In the genomic region with DNA sequence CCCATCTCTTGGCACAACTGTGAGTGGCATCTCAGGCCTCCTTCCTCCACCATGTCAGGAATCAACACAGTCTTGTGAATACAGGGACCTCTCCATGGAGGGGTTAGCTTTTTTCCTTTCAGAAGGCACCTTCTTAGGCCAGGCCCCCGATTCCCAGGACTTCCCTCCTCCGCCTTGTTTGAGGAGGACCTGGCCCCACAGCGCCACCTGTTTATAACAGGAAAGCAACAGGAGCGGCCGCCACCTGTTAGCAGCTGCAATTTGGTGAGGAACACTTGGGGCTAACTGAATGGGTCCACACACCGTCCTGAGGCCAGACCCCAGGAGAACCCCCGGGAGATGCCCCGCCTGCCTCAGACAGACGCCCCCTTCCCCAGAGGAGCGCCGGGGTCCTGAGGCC, we compare ENCODE assay signal across 15 cellular contexts. TPM values are rescaled to one million over a fixed set of nuclear protein-coding genes. Genes with fewer than 3 reads are reported as not detected.
A peak's percentile ranks its signal among the peaks of the same experiment; 100 is the strongest.
DNase-seq lines count a peak whose midpoint lies in the region; ATAC-seq, FAIRE-seq and TF ChIP-seq lines count a peak whose summit lies in the region.
"Had no signal": no experiment of that assay in that cellular context is flagged by ENCODE, and none has a peak within 500 bp of the region (broad histone marks: within the 10 kb centered on the region; RNA-seq: fewer than 3 reads in every experiment).

No MANE protein-coding gene starts in this region.

- peak overlapping the region; percentile 27; the same call in 1 of the 2 replicates for H2BK12ac ChIP-seq in H1 (ENCODE audit: low read depth, low read length)

- H3K27me3 ChIP-seq in H1 (replicated peaks in 1 of 4; ENCODE audit: control insufficient read depth in 3 of 4, extremely low read depth in 1 of 4, insufficient read depth in 3 of 4, low read length in 3 of 4) = no peaks in the 10 kb centered on the region
- H3K27me3 ChIP-seq: brain microvascular endothelial cell had no signal

- H3K4me1 ChIP-seq in HEK293 (ENCODE audit: control insufficient read depth, insufficient read depth, low read length) = no peaks in the 10 kb centered on the region; the same call in 1 of the 2 replicates
- H3K4me1 ChIP-seq in H1 (replicated peaks in 1 of 4; ENCODE audit: control insufficient read depth in 3 of 4, insufficient read depth in 4 of 4, low read length in 3 of 4) = peaks cover 6 to 14% (median 6%) of the 10 kb centered on the region in 4 experiments; a peak in 6 of 7 replicates

- TF ChIP-seq RAD21 in H1 (IDR thresholded peaks at IDR 0.05 in 1 of 2, conservative IDR thresholded peaks at IDR 0.05 in 1 of 2; ENCODE audit: low read depth in 2 of 2, low read length in 2 of 2) = peak; percentile 37 to 57

- H2BK5ac ChIP-seq in H1 (ENCODE audit: low read depth, low read length) = no peak overlapping the region

- H3K36me3 Mint-ChIP-seq in Calu3 (ENCODE audit: insufficient read depth, unreplicated experiment) = peaks cover 21% of the 10 kb centered on the region
- peaks cover 12% of the 10 kb centered on the region for H3K36me3 Mint-ChIP-seq in endothelial cell (ENCODE audit: low read depth, unreplicated experiment)

- H3K4ac ChIP-seq in H1 (replicated peaks; ENCODE audit: insufficient read length, low read depth, low read length) = no peak overlapping the region

- H3K27ac Mint-ChIP-seq in Calu3 (ENCODE audit: unreplicated experiment) = no peak overlapping the region
- H3K27ac Mint-ChIP-seq in endothelial cell (ENCODE audit: unreplicated experiment) = no peak overlapping the region
- H3K27ac Mint-ChIP-seq: activated CD8-positive, alpha-beta T cell treated with anti-CD3 and anti-CD28 coated beads for 36 hours; T-helper 2 cell treated with Interferon-gamma antibody and Interleukin-4, amounts not matched to agents 5 μg/mL and 100 μg/mL, for 36 hours had no signal

- no peak for FAIRE-seq in H1 (lab: Jason Lieb, UNC)
- FAIRE-seq: endothelial cell of umbilical vein had no signal

- H4K8ac ChIP-seq in H1 (ENCODE audit: extremely low read depth, insufficient read depth, low read length) = no peak overlapping the region; the same call in 1 of the 2 replicates

- H3K56ac ChIP-seq in H1 (replicated peaks; ENCODE audit: insufficient read length, low read depth, low read length) = no peak overlapping the region

- H3K4me3 ChIP-seq in HEK293 (ENCODE audit: low read depth, low read length) = no peak overlapping the region
- no peak overlapping the region for H3K4me3 ChIP-seq in H1 (ENCODE audit: extremely low read depth in 1 of 4, insufficient read depth in 2 of 4, low read depth in 3 of 4, low read length in 4 of 4)

- peaks cover 10% of the 10 kb centered on the region; the same call in 1 of the 2 replicates for H3K23me2 ChIP-seq in H1 (ENCODE audit: low read depth, low read length)

- H3K27ac ChIP-seq in HEK293 (ENCODE audit: extremely low read depth, low read depth, low read length) (no peak overlapping the region), H1 (ENCODE audit: low read depth, low read length) (no peak overlapping the region)
- H3K27ac ChIP-seq: brain microvascular endothelial cell had no signal

- no peaks in the 10 kb centered on the region for H3K9me3 ChIP-seq in HEK293 (ENCODE audit: control insufficient read depth, insufficient read depth, low read depth, low read length)
- peaks cover 15 to 17% of the 10 kb centered on the region in 2 experiments for H3K9me3 ChIP-seq in H1 (ENCODE audit: insufficient read depth in 2 of 2, low read depth in 1 of 2, low read length in 1 of 2)

- no peaks in the 10 kb centered on the region for H3K79me2 ChIP-seq in H1 (ENCODE audit: control insufficient read depth in 1 of 2, insufficient read depth in 2 of 2, low read length in 2 of 2)

- no peak overlapping the region for H3K14ac ChIP-seq in H1 (ENCODE audit: insufficient read length)

- 0 out of 2 replicates have a peak, but pooled peaks cover 2% of the 10 kb centered on the region for H3K79me1 ChIP-seq in H1 (ENCODE audit: low read depth, low read length)

- H2BK120ac ChIP-seq in H1 (replicated peaks; ENCODE audit: low read depth, low read length) = no peak overlapping the region

- no peak for TF ChIP-seq POLR2A in H1 (IDR thresholded peaks at IDR 0.05; ENCODE audit: control extremely low read depth in 1 of 2, low read depth in 2 of 2, low read length in 2 of 2)

- H3K36me3 ChIP-seq in HEK293 (ENCODE audit: control insufficient read depth in 2 of 2, insufficient read depth in 1 of 2, low read length in 2 of 2) (no peaks in the 10 kb centered on the region), H1 (ENCODE audit: control insufficient read depth in 2 of 4, insufficient read depth in 4 of 4, low read length in 3 of 4) (no peaks in the 10 kb centered on the region)
- H3K36me3 ChIP-seq: brain microvascular endothelial cell had no signal

- no TSS peak for BruUV-seq in Calu3 (replicated peaks; lab: Mats Ljungman, UMichigan)

- H3K23ac ChIP-seq in H1 (ENCODE audit: insufficient read length) = no peak overlapping the region

- no peak for TF ChIP-seq EP300 in H1 (IDR thresholded peaks at IDR 0.05; ENCODE audit: borderline replicate concordance in 1 of 2, low read depth in 2 of 2, low read length in 2 of 2)

- no peak overlapping the region for H2BK15ac ChIP-seq in H1 (ENCODE audit: low read length)

- H3K4me2 ChIP-seq in H1 (ENCODE audit: insufficient read depth in 1 of 2, low read depth in 2 of 2, low read length in 2 of 2) = no peak overlapping the region; a peak in 1 of 4 replicates

- CTCF ChIA-PET in Calu3 (lab: Charles Lee) = no interaction called here
- CTCF ChIA-PET in HEK293 (lab: Yijun Ruan, JAX) = no interaction called here
- CTCF ChIA-PET in H1 (lab: Charles Lee; ENCODE audit: partially characterized antibody) = interaction anchor here (0.7 to 2.3 kb wide), 16 partner anchors 9 to 165 kb away, joined by 3 to 11 read pairs (median 3); a partner anchor contains a TSS

- H3K9me3 Mint-ChIP-seq in Calu3 (ENCODE audit: low read depth, unreplicated experiment) (no peaks in the 10 kb centered on the region), endothelial cell (ENCODE audit: unreplicated experiment) (peaks cover 9% of the 10 kb centered on the region)

- no peak overlapping the region for H4K5ac ChIP-seq in H1 (ENCODE audit: insufficient read length, low read depth, low read length)

- H3K4me3 Mint-ChIP-seq in Calu3 (ENCODE audit: low read depth, unreplicated experiment) (no peak overlapping the region), endothelial cell (ENCODE audit: unreplicated experiment) (no peak overlapping the region)
- H3K4me3 Mint-ChIP-seq: activated CD8-positive, alpha-beta T cell treated with anti-CD3 and anti-CD28 coated beads for 36 hours; T-helper 2 cell treated with Interferon-gamma antibody and Interleukin-4, amounts not matched to agents 5 μg/mL and 100 μg/mL, for 36 hours had no signal

- H3K4me1 Mint-ChIP-seq in Calu3 (ENCODE audit: low read depth, unreplicated experiment) (peaks cover 10% of the 10 kb centered on the region), endothelial cell (ENCODE audit: unreplicated experiment) (peaks cover 4% of the 10 kb centered on the region)

- peak overlapping the region; percentile 67; the same call in 1 of the 2 replicates for H2AFZ ChIP-seq in H1 (ENCODE audit: low read length)

- no peak for ATAC-seq in HG02798 (IDR thresholded peaks at IDR 0.05; ENCODE audit: poor library complexity, unreplicated experiment)
- ATAC-seq: activated CD8-positive, alpha-beta T cell treated with anti-CD3 and anti-CD28 coated beads for 36 hours had no signal

- no peak overlapping the region for H2AK5ac ChIP-seq in H1 (ENCODE audit: low read depth, low read length)

- whole genome bisulfite sequencing in H1 (ENCODE audit: extremely low coverage in 1 of 2, insufficient coverage in 1 of 2, insufficient read length in 1 of 2, insufficient replicate concordance in 2 of 2, low coverage in 1 of 2, low lambda C conversion rate in 2 of 2, missing lambda C conversion rate in 1 of 2), 2 experiments = 64% methylated on average over 5 of the region's 11 CpGs; no CpG with 5 or more reads in 1 of the 2 experiments

- DNase-seq in Calu3 (no peak), H1 (ENCODE audit: low read depth in 1 of 2, low spot score in 2 of 2) (no peak), NCI-H187 (lab: John Stamatoyannopoulos, UW) (no peak), endothelial cell (ENCODE audit: low spot score) (no peak)
- DNase-seq: activated CD8-positive, alpha-beta T cell treated with anti-CD3 and anti-CD28 coated beads for 36 hours; activated gamma-delta T cell; brain microvascular endothelial cell; C1 segment of cervical spinal cord; IMR-90; NCI-H187 treated with DMSO at 0.1 percent for 48 hours had no signal

- H3K18ac ChIP-seq in H1 (ENCODE audit: extremely low read depth, low read length) = no peak overlapping the region

- TF ChIP-seq CTCF in Calu3 (IDR thresholded peaks at IDR 0.05; ENCODE audit: unreplicated experiment) = peak; percentile 25
- no peak for TF ChIP-seq CTCF in HEK293 (tag by site-specific recombination; IDR thresholded peaks at IDR 0.05)
- peak in 2 of 3 experiments; percentile 56 to 67; a peak in 3 of 4 replicates for TF ChIP-seq CTCF in H1 (IDR thresholded peaks at IDR 0.05; ENCODE audit: control extremely low read depth in 1 of 3, insufficient read depth in 1 of 3, low read depth in 1 of 3, low read length in 3 of 3)
- no peak for TF ChIP-seq CTCF in endothelial cell (IDR thresholded peaks at IDR 0.05; ENCODE audit: unreplicated experiment)

- no peak overlapping the region for H2BK20ac ChIP-seq in H1 (ENCODE audit: low read length)

- POLR2A ChIA-PET in HEK293 (lab: Yijun Ruan, JAX) = no interaction called here
- POLR2A ChIA-PET in H1 (lab: Charles Lee; ENCODE audit: partially characterized antibody) = interaction anchor here (0.6 to 1.6 kb wide), 5 partner anchors 15 to 102 kb away, joined by 3 to 6 read pairs (median 3); a partner anchor contains a TSS

- H4K20me1 ChIP-seq in H1 (replicated peaks in 1 of 2; ENCODE audit: control insufficient read depth in 1 of 2, insufficient read depth in 2 of 2, low read length in 2 of 2) = peaks cover 0 to 2% of the 10 kb centered on the region in 2 experiments

- intact Hi-C loops in Calu3 (cut with micrococcal nuclease; ENCODE audit: unreplicated experiment) = no loop called here

- H4K91ac ChIP-seq in H1 (replicated peaks; ENCODE audit: insufficient read length, low read length) = no peak overlapping the region

- H3K27me3 Mint-ChIP-seq in Calu3 (ENCODE audit: unreplicated experiment) = peaks cover 25% of the 10 kb centered on the region
- peaks cover 12% of the 10 kb centered on the region for H3K27me3 Mint-ChIP-seq in endothelial cell (ENCODE audit: unreplicated experiment)
- H3K27me3 Mint-ChIP-seq: activated CD8-positive, alpha-beta T cell treated with anti-CD3 and anti-CD28 coated beads for 36 hours had no signal

- no peak overlapping the region for H3K9ac ChIP-seq in H1 (replicated peaks in 1 of 4; ENCODE audit: extremely low read depth in 1 of 4, low read depth in 3 of 4, low read length in 3 of 4)

RNA-seq across cellular contexts. Expression of a gene that starts 3.8 kb away (rescaled TPM):
- total RNA-seq in Calu3 (2022) (128 and 154 TPM in 2 replicates), endothelial cell (ENCODE audit: unreplicated experiment) (0.49 TPM)
- 28.5 and 28.7 TPM in 2 replicates for total RNA-seq in H1 (2021; fragmentation: NEBNext Ultra II Directional; extraction: Animal tissue kit (Norgen Biotek cat#: 25700))
- polyA plus RNA-seq in H1 (2011; rRNA removed) = 16.7 and 28.0 TPM in 2 replicates
- 25.0 TPM for polyA plus RNA-seq in H1 (2011; cell fraction: cytosol; rRNA removed)
- 35.4 TPM for polyA plus RNA-seq in H1 (2011; cell fraction: nucleus; rRNA removed)
- polyA plus RNA-seq in H1 (2012, experiment 1 of 2) = 10.9 to 22.0 TPM (median 18.8 TPM) in 4 replicates
- polyA plus RNA-seq in H1 (2012, experiment 2 of 2) = 14.5 TPM
- 11.0 TPM for polyA plus RNA-seq in H1 (2013, experiment 1 of 2)
- polyA plus RNA-seq in H1 (2013, experiment 2 of 2) = 12.3 TPM
- 11.3 and 13.9 TPM in 2 replicates for polyA minus RNA-seq in H1 (2011; rRNA and poly(A)+ RNA removed)
- 33.5 TPM for polyA minus RNA-seq in H1 (2011; cell fraction: cytosol; rRNA and poly(A)+ RNA removed)
- polyA minus RNA-seq in H1 (2011; cell fraction: nucleus; rRNA and poly(A)+ RNA removed) = 11.1 TPM

RNA-seq across cellular contexts. Expression of a gene that starts 20.9 kb away (rescaled TPM):
- total RNA-seq in Calu3 (2022) (1.9 and 4.6 TPM in 2 replicates), endothelial cell (ENCODE audit: unreplicated experiment) (14.9 TPM)
- 76.3 and 89.0 TPM in 2 replicates for total RNA-seq in H1 (2021; fragmentation: NEBNext Ultra II Directional; extraction: Animal tissue kit (Norgen Biotek cat#: 25700))
- 40.9 and 69.4 TPM in 2 replicates for polyA plus RNA-seq in H1 (2011; rRNA removed)
- 62.2 TPM for polyA plus RNA-seq in H1 (2011; cell fraction: cytosol; rRNA removed)
- polyA plus RNA-seq in H1 (2011; cell fraction: nucleus; rRNA removed) = 329 TPM
- 55.4 to 118 TPM (median 90.1 TPM) in 4 replicates for polyA plus RNA-seq in H1 (2012, experiment 1 of 2)
- polyA plus RNA-seq in H1 (2012, experiment 2 of 2) = 69.9 TPM
- polyA plus RNA-seq in H1 (2013, experiment 1 of 2) = 55.2 TPM
- 48.0 TPM for polyA plus RNA-seq in H1 (2013, experiment 2 of 2)
- 6.4 and 7.0 TPM in 2 replicates for polyA minus RNA-seq in H1 (2011; rRNA and poly(A)+ RNA removed)
- polyA minus RNA-seq in H1 (2011; cell fraction: cytosol; rRNA and poly(A)+ RNA removed) = 19.7 TPM
- polyA minus RNA-seq in H1 (2011; cell fraction: nucleus; rRNA and poly(A)+ RNA removed) = 37.0 TPM

RNA-seq across cellular contexts. Expression of a gene that starts 24.6 kb away (rescaled TPM):
- 76.3 and 83.6 TPM in 2 replicates for total RNA-seq in Calu3 (2022)
- 66.3 and 68.9 TPM in 2 replicates for total RNA-seq in H1 (2021; fragmentation: NEBNext Ultra II Directional; extraction: Animal tissue kit (Norgen Biotek cat#: 25700))
- 55.2 and 94.2 TPM in 2 replicates for polyA plus RNA-seq in H1 (2011; rRNA removed)
- polyA plus RNA-seq in H1 (2011; cell fraction: cytosol; rRNA removed) = 57.0 TPM
- 133 TPM for polyA plus RNA-seq in H1 (2011; cell fraction: nucleus; rRNA removed)
- 35.4 to 56.4 TPM (median 48.3 TPM) in 4 replicates for polyA plus RNA-seq in H1 (2012, experiment 1 of 2)
- polyA plus RNA-seq in H1 (2012, experiment 2 of 2) = 55.4 TPM
- polyA plus RNA-seq in H1 (2013, experiment 1 of 2) = 51.9 TPM
- polyA plus RNA-seq in H1 (2013, experiment 2 of 2) = 52.5 TPM
- polyA minus RNA-seq in H1 (2011; rRNA and poly(A)+ RNA removed) = 13.0 and 16.6 TPM in 2 replicates
- 26.2 TPM for polyA minus RNA-seq in H1 (2011; cell fraction: cytosol; rRNA and poly(A)+ RNA removed)
- 24.8 TPM for polyA minus RNA-seq in H1 (2011; cell fraction: nucleus; rRNA and poly(A)+ RNA removed)
- total RNA-seq in endothelial cell (ENCODE audit: unreplicated experiment) = 18.7 TPM

RNA-seq across cellular contexts. Expression of a gene that starts 51.6 kb away (rescaled TPM):
- total RNA-seq in Calu3 (2022) = 27.2 and 32.2 TPM in 2 replicates
- 18.0 and 20.0 TPM in 2 replicates for total RNA-seq in H1 (2021; fragmentation: NEBNext Ultra II Directional; extraction: Animal tissue kit (Norgen Biotek cat#: 25700))
- 20.7 and 24.6 TPM in 2 replicates for polyA plus RNA-seq in H1 (2011; rRNA removed)
- polyA plus RNA-seq in H1 (2011; cell fraction: cytosol; rRNA removed) = 19.7 TPM
- 185 TPM for polyA plus RNA-seq in H1 (2011; cell fraction: nucleus; rRNA removed)
- polyA plus RNA-seq in H1 (2012, experiment 1 of 2) = 20.7 to 42.8 TPM (median 32.2 TPM) in 4 replicates
- polyA plus RNA-seq in H1 (2012, experiment 2 of 2) = 11.9 TPM
- 14.6 TPM for polyA plus RNA-seq in H1 (2013, experiment 1 of 2)
- 13.7 TPM for polyA plus RNA-seq in H1 (2013, experiment 2 of 2)
- 5.2 and 7.0 TPM in 2 replicates for polyA minus RNA-seq in H1 (2011; rRNA and poly(A)+ RNA removed)
- polyA minus RNA-seq in H1 (2011; cell fraction: cytosol; rRNA and poly(A)+ RNA removed) = 5.6 TPM
- polyA minus RNA-seq in H1 (2011; cell fraction: nucleus; rRNA and poly(A)+ RNA removed) = 19.3 TPM
- 0.41 TPM for total RNA-seq in endothelial cell (ENCODE audit: unreplicated experiment)
- total RNA-seq: endothelial cell of umbilical vein, IMR-90, temporal lobe had no signal
- polyA plus RNA-seq: IMR-90 had no signal

RNA-seq across cellular contexts. Expression of a gene that starts 59.9 kb away (rescaled TPM):
- total RNA-seq in Calu3 (2022) (25.1 and 30.4 TPM in 2 replicates), endothelial cell (ENCODE audit: unreplicated experiment) (46.4 TPM)
- 48.7 and 52.4 TPM in 2 replicates for total RNA-seq in H1 (2021; fragmentation: NEBNext Ultra II Directional; extraction: Animal tissue kit (Norgen Biotek cat#: 25700))
- polyA plus RNA-seq in H1 (2011; rRNA removed) = 68.2 and 108 TPM in 2 replicates
- polyA plus RNA-seq in H1 (2011; cell fraction: cytosol; rRNA removed) = 69.7 TPM
- 197 TPM for polyA plus RNA-seq in H1 (2011; cell fraction: nucleus; rRNA removed)
- 33.3 to 60.1 TPM (median 54.3 TPM) in 4 replicates for polyA plus RNA-seq in H1 (2012, experiment 1 of 2)
- 51.9 TPM for polyA plus RNA-seq in H1 (2012, experiment 2 of 2)
- 42.4 TPM for polyA plus RNA-seq in H1 (2013, experiment 1 of 2)
- 39.1 TPM for polyA plus RNA-seq in H1 (2013, experiment 2 of 2)
- 49.6 and 57.3 TPM in 2 replicates for polyA minus RNA-seq in H1 (2011; rRNA and poly(A)+ RNA removed)
- 38.8 TPM for polyA minus RNA-seq in H1 (2011; cell fraction: cytosol; rRNA and poly(A)+ RNA removed)
- polyA minus RNA-seq in H1 (2011; cell fraction: nucleus; rRNA and poly(A)+ RNA removed) = 51.9 TPM

Comparison
In these comparisons a context has a peak if more than half of its experiments do, and no peak if none do; other contexts are left out.
1. CTCF ChIP-seq: peak in Calu3 (single experiment) and H1 (2 of 3); none in HEK293 (single experiment) and endothelial cell (single experiment).
2. RNA of a gene that starts 3.8 kb away (total RNA-seq): 128 to 154 TPM in Calu3 and 28.5 to 28.7 TPM in H1; 0.49 TPM in endothelial cell (single experiment); every median in the first group is over 10 times any median in the second.